2 cellular contexts compared by ENCODE assay signal in the genomic region with DNA sequence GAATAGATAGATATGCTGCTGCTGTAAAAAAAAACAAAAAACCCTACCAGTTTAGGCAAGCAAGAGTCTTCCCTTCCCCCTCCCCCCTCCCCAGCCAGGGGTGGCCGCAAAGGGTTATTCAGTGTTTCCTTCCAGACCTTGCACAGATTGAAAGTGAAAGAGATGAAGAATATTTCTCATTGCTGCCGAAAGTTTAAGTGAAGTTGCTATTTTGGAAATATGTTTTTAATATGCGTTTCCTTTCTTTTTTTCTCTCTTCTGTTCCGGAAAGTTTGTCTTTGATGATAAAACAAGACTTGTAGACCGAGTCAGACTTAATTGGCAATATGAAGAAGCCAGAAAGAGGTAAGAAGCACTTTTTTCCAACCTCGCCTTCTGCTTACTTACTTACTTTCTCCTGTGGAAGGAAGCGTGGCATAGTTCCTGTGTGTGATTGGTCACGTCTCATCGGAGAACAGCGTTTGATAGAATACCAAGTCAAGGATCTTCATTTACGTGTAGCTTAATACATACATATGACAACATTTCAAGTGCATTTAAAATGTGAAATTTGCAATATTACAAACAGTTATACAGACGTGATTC.
TF ChIP-seq lines count a peak whose summit lies in the region.

No MANE protein-coding gene starts in this region.

TF ChIP-seq in liver, 16 proteins besides CTCF, POLR2A, EP300 and RAD21 (continued from another document):
- TF ChIP-seq, protein P1, sequence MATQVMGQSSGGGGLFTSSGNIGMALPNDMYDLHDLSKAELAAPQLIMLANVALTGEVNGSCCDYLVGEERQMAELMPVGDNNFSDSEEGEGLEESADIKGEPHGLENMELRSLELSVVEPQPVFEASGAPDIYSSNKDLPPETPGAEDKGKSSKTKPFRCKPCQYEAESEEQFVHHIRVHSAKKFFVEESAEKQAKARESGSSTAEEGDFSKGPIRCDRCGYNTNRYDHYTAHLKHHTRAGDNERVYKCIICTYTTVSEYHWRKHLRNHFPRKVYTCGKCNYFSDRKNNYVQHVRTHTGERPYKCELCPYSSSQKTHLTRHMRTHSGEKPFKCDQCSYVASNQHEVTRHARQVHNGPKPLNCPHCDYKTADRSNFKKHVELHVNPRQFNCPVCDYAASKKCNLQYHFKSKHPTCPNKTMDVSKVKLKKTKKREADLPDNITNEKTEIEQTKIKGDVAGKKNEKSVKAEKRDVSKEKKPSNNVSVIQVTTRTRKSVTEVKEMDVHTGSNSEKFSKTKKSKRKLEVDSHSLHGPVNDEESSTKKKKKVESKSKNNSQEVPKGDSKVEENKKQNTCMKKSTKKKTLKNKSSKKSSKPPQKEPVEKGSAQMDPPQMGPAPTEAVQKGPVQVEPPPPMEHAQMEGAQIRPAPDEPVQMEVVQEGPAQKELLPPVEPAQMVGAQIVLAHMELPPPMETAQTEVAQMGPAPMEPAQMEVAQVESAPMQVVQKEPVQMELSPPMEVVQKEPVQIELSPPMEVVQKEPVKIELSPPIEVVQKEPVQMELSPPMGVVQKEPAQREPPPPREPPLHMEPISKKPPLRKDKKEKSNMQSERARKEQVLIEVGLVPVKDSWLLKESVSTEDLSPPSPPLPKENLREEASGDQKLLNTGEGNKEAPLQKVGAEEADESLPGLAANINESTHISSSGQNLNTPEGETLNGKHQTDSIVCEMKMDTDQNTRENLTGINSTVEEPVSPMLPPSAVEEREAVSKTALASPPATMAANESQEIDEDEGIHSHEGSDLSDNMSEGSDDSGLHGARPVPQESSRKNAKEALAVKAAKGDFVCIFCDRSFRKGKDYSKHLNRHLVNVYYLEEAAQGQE (IDR thresholded peaks at IDR 0.05), result no peak
- TF ChIP-seq, protein P2, sequence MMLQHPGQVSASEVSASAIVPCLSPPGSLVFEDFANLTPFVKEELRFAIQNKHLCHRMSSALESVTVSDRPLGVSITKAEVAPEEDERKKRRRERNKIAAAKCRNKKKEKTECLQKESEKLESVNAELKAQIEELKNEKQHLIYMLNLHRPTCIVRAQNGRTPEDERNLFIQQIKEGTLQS (IDR thresholded peaks at IDR 0.05), result no peak
- TF ChIP-seq GABPA (IDR thresholded peaks at IDR 0.05 in 1 of 2, conservative IDR thresholded peaks at IDR 0.05 in 1 of 2) (no peak), SP1 (IDR thresholded peaks at IDR 0.05) (no peak), TAF1 (conservative IDR thresholded peaks at IDR 0.05) (no peak), HNF4A (conservative IDR thresholded peaks at IDR 0.05) (no peak), YY1 (IDR thresholded peaks at IDR 0.05) (no peak), FOXA2 (IDR thresholded peaks at IDR 0.05) (no peak), HNF4G (IDR thresholded peaks at IDR 0.05) (no peak), JUND (IDR thresholded peaks at IDR 0.05) (no peak), EGR1 (IDR thresholded peaks at IDR 0.05; ENCODE audit: low read depth in 2 of 2) (no peak), NR2F2 (IDR thresholded peaks at IDR 0.05) (no peak)
- TF ChIP-seq, protein P3, sequence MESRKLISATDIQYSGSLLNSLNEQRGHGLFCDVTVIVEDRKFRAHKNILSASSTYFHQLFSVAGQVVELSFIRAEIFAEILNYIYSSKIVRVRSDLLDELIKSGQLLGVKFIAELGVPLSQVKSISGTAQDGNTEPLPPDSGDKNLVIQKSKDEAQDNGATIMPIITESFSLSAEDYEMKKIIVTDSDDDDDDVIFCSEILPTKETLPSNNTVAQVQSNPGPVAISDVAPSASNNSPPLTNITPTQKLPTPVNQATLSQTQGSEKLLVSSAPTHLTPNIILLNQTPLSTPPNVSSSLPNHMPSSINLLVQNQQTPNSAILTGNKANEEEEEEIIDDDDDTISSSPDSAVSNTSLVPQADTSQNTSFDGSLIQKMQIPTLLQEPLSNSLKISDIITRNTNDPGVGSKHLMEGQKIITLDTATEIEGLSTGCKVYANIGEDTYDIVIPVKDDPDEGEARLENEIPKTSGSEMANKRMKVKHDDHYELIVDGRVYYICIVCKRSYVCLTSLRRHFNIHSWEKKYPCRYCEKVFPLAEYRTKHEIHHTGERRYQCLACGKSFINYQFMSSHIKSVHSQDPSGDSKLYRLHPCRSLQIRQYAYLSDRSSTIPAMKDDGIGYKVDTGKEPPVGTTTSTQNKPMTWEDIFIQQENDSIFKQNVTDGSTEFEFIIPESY (IDR thresholded peaks at IDR 0.05), result no peak

TF ChIP-seq in HepG2, 621 proteins besides CTCF, POLR2A, EP300 and RAD21 (continued from another document):
- TF ChIP-seq, protein P4, sequence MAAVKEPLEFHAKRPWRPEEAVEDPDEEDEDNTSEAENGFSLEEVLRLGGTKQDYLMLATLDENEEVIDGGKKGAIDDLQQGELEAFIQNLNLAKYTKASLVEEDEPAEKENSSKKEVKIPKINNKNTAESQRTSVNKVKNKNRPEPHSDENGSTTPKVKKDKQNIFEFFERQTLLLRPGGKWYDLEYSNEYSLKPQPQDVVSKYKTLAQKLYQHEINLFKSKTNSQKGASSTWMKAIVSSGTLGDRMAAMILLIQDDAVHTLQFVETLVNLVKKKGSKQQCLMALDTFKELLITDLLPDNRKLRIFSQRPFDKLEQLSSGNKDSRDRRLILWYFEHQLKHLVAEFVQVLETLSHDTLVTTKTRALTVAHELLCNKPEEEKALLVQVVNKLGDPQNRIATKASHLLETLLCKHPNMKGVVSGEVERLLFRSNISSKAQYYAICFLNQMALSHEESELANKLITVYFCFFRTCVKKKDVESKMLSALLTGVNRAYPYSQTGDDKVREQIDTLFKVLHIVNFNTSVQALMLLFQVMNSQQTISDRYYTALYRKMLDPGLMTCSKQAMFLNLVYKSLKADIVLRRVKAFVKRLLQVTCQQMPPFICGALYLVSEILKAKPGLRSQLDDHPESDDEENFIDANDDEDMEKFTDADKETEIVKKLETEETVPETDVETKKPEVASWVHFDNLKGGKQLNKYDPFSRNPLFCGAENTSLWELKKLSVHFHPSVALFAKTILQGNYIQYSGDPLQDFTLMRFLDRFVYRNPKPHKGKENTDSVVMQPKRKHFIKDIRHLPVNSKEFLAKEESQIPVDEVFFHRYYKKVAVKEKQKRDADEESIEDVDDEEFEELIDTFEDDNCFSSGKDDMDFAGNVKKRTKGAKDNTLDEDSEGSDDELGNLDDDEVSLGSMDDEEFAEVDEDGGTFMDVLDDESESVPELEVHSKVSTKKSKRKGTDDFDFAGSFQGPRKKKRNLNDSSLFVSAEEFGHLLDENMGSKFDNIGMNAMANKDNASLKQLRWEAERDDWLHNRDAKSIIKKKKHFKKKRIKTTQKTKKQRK (IDR thresholded peaks at IDR 0.05; ENCODE audit: low read length), result no peak
- TF ChIP-seq NFRKB (IDR thresholded peaks at IDR 0.05) (no peak), CAMTA2 (CRISPR knock-in tag; IDR thresholded peaks at IDR 0.05; ENCODE audit: borderline replicate concordance) (no peak), ZNF780A (CRISPR knock-in tag; IDR thresholded peaks at IDR 0.05) (no peak)
